Comparison of ENCODE assay signal across 26 cellular contexts in the genomic region with DNA sequence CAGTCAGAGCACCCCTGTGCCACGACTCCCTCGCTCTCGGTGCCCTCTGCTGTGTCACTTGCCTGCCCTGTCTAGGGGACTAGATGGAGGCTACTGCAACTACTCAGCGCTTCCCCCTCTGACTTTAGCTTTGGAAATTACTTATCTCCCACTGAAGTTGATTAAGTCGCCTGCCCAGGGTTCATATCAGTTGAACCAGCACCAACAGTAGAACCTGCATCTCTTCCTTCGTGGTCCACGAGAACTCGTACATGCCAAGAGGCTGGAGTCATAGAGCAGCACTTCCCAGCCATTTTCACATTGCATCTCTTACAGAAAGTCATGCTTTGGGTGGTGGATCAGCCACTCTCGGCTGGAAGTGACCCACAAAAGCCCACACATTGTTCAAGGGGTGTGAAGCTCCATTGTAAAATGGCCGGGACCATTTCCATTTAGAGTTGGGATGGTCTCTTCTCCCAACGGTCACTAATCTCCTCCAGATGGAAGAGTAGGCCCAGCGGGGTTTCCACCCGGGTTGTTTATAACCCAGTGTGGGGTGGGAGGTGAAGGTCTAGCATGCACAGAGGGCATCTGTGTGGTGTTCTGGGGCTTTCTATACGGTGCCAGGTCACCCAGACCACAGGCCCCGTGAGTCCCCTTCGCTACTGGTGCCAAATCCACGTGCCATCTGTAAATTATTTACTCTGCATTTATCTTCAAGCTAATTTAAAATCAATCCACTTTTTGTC.
"Had no signal": no experiment of that assay in that cellular context is flagged by ENCODE, and none has a peak within 500 bp of the region (broad histone marks: within the 10 kb centered on the region; RNA-seq: fewer than 3 reads in every experiment).

No MANE protein-coding gene starts in this region.

- H3K9me3 ChIP-seq: ascending aorta, esophagus squamous epithelium, heart right ventricle, left lung, right atrium auricular region, upper lobe of left lung had no signal

- H3K27ac Mint-ChIP-seq: activated B cell treated with CpG ODN at 0.5 μM for 24 hours; activated CD4-positive, alpha-beta T cell treated with anti-CD3 and anti-CD28 coated beads for 36 hours; activated CD8-positive, alpha-beta T cell treated with anti-CD3 and anti-CD28 coated beads, Interleukin-2, amount 10 ng/mL, durations not matched to agents 7 days and 5 days; activated naive CD4-positive, alpha-beta T cell treated with anti-CD3 and anti-CD28 coated beads, Interleukin-2, amount 10 ng/mL, durations not matched to agents 7 days and 5 days; activated naive CD8-positive, alpha-beta T cell treated with anti-CD3 and anti-CD28 coated beads, Interleukin-2, amount 10 ng/mL, durations not matched to agents 7 days and 5 days; activated T-cell treated with anti-CD3 and anti-CD28 coated beads, Interleukin-2, amount 50 U/mL, for 24 hours; dendritic cell treated with granulocyte-macrophage colony-stimulating factor and Interleukin-4, amounts not matched to agents 40 ng/mL and 50 ng/mL, for 4 days; nephron progenitor cell; T-helper 1 cell treated with Interleukin-12 subunit alpha and Interleukin-12 subunit beta and Interleukin-4 antibody, amounts not matched to agents 30 μg/mL and 1 μg/mL, for 36 hours had no signal

- H3K9ac ChIP-seq: parathyroid adenoma had no signal

- H3K36me3 ChIP-seq: heart right ventricle, right atrium auricular region had no signal

- H3K4me3 Mint-ChIP-seq: activated B cell treated with CpG ODN at 0.5 μM for 24 hours; activated CD4-positive, alpha-beta T cell treated with anti-CD3 and anti-CD28 coated beads for 36 hours; activated CD8-positive, alpha-beta T cell treated with anti-CD3 and anti-CD28 coated beads, Interleukin-2, amount 10 ng/mL, durations not matched to agents 7 days and 5 days; activated naive CD4-positive, alpha-beta T cell treated with anti-CD3 and anti-CD28 coated beads, Interleukin-2, amount 10 ng/mL, durations not matched to agents 7 days and 5 days; activated naive CD8-positive, alpha-beta T cell treated with anti-CD3 and anti-CD28 coated beads, Interleukin-2, amount 10 ng/mL, durations not matched to agents 7 days and 5 days; activated T-cell treated with anti-CD3 and anti-CD28 coated beads, Interleukin-2, amount 50 U/mL, for 24 hours; dendritic cell treated with granulocyte-macrophage colony-stimulating factor and Interleukin-4, amounts not matched to agents 40 ng/mL and 50 ng/mL, for 4 days; nephron progenitor cell; T-helper 1 cell treated with Interleukin-12 subunit alpha and Interleukin-12 subunit beta and Interleukin-4 antibody, amounts not matched to agents 30 μg/mL and 1 μg/mL, for 36 hours had no signal

- ATAC-seq: activated CD4-positive, alpha-beta T cell treated with anti-CD3 and anti-CD28 coated beads for 36 hours; activated CD8-positive, alpha-beta T cell treated with anti-CD3 and anti-CD28 coated beads, Interleukin-2, amount 10 ng/mL, durations not matched to agents 7 days and 5 days; heart right ventricle; left lung; stimulated activated naive CD8-positive, alpha-beta T cell treated with anti-CD3 and anti-CD28 coated beads, Interleukin-15, Interleukin-2, amounts not matched to agents 100 U/mL and 50 U/mL, for 24 hours had no signal

- H3K36me3 Mint-ChIP-seq: activated naive CD4-positive, alpha-beta T cell treated with anti-CD3 and anti-CD28 coated beads, Interleukin-2, amount 10 ng/mL, durations not matched to agents 7 days and 5 days; activated naive CD8-positive, alpha-beta T cell treated with anti-CD3 and anti-CD28 coated beads, Interleukin-2, amount 10 ng/mL, durations not matched to agents 7 days and 5 days had no signal

- H3K27ac ChIP-seq: ascending aorta, brain microvascular endothelial cell, esophagus squamous epithelium, heart right ventricle, left lung, parathyroid adenoma, right atrium auricular region, SK-N-MC, upper lobe of left lung had no signal

- DNase-seq: activated B cell treated with CpG ODN at 0.5 μM for 24 hours; activated CD4-positive, alpha-beta T cell treated with anti-CD3 and anti-CD28 coated beads for 36 hours; activated CD8-positive, alpha-beta T cell treated with anti-CD3 and anti-CD28 coated beads, Interleukin-2, amount 10 ng/mL, durations not matched to agents 7 days and 5 days; activated gamma-delta T cell; activated naive CD4-positive, alpha-beta T cell treated with anti-CD3 and anti-CD28 coated beads, Interleukin-2, amount 10 ng/mL, durations not matched to agents 7 days and 5 days; activated naive CD8-positive, alpha-beta T cell treated with anti-CD3 and anti-CD28 coated beads, Interleukin-2, amount 10 ng/mL, durations not matched to agents 7 days and 5 days; activated T-cell treated with anti-CD3 and anti-CD28 coated beads, Interleukin-2, amount 50 U/mL, for 24 hours; brain microvascular endothelial cell; central memory CD4-positive, alpha-beta T cell; esophagus squamous epithelium; foreskin melanocyte; heart right ventricle; left lung; nephron progenitor cell; nucleus accumbens; stimulated activated CD4-positive, alpha-beta T cell treated with anti-CD3 and anti-CD28 coated beads, Interleukin-4, amount 100 ng/mL, for 1 hour; stimulated activated naive CD8-positive, alpha-beta T cell treated with anti-CD3 and anti-CD28 coated beads, Interleukin-15, Interleukin-2, amounts not matched to agents 100 U/mL and 50 U/mL, for 24 hours; T-helper 9 cell had no signal

- H3K4me1 Mint-ChIP-seq: activated B cell treated with CpG ODN at 0.5 μM for 24 hours; activated CD4-positive, alpha-beta T cell treated with anti-CD3 and anti-CD28 coated beads for 36 hours; activated naive CD4-positive, alpha-beta T cell treated with anti-CD3 and anti-CD28 coated beads, Interleukin-2, amount 10 ng/mL, durations not matched to agents 7 days and 5 days; activated naive CD8-positive, alpha-beta T cell treated with anti-CD3 and anti-CD28 coated beads, Interleukin-2, amount 10 ng/mL, durations not matched to agents 7 days and 5 days had no signal

- H3K27me3 Mint-ChIP-seq: activated CD4-positive, alpha-beta T cell treated with anti-CD3 and anti-CD28 coated beads for 36 hours; activated naive CD8-positive, alpha-beta T cell treated with anti-CD3 and anti-CD28 coated beads, Interleukin-2, amount 10 ng/mL, durations not matched to agents 7 days and 5 days; dendritic cell treated with granulocyte-macrophage colony-stimulating factor and Interleukin-4, amounts not matched to agents 40 ng/mL and 50 ng/mL, for 4 days had no signal

- H3K27me3 ChIP-seq: ascending aorta, brain microvascular endothelial cell, esophagus squamous epithelium, heart right ventricle, left lung, right atrium auricular region, upper lobe of left lung had no signal

- H3K9me3 Mint-ChIP-seq: activated B cell treated with CpG ODN at 0.5 μM for 24 hours; activated naive CD4-positive, alpha-beta T cell treated with anti-CD3 and anti-CD28 coated beads, Interleukin-2, amount 10 ng/mL, durations not matched to agents 7 days and 5 days; activated naive CD8-positive, alpha-beta T cell treated with anti-CD3 and anti-CD28 coated beads, Interleukin-2, amount 10 ng/mL, durations not matched to agents 7 days and 5 days; activated T-cell treated with anti-CD3 and anti-CD28 coated beads, Interleukin-2, amount 50 U/mL, for 24 hours; dendritic cell treated with granulocyte-macrophage colony-stimulating factor and Interleukin-4, amounts not matched to agents 40 ng/mL and 50 ng/mL, for 4 days; nephron progenitor cell; T-helper 1 cell treated with Interleukin-12 subunit alpha and Interleukin-12 subunit beta and Interleukin-4 antibody, amounts not matched to agents 30 μg/mL and 1 μg/mL, for 36 hours had no signal

- H3K4me1 ChIP-seq: ascending aorta, esophagus squamous epithelium, right atrium auricular region, upper lobe of left lung had no signal

- H3K4me3 ChIP-seq: ascending aorta, esophagus squamous epithelium, heart right ventricle, left lung, lung, right atrium auricular region, SK-N-MC, upper lobe of left lung had no signal

- H2AFZ ChIP-seq: parathyroid adenoma had no signal
